9 cellular contexts compared by ENCODE assay signal in the genomic region with DNA sequence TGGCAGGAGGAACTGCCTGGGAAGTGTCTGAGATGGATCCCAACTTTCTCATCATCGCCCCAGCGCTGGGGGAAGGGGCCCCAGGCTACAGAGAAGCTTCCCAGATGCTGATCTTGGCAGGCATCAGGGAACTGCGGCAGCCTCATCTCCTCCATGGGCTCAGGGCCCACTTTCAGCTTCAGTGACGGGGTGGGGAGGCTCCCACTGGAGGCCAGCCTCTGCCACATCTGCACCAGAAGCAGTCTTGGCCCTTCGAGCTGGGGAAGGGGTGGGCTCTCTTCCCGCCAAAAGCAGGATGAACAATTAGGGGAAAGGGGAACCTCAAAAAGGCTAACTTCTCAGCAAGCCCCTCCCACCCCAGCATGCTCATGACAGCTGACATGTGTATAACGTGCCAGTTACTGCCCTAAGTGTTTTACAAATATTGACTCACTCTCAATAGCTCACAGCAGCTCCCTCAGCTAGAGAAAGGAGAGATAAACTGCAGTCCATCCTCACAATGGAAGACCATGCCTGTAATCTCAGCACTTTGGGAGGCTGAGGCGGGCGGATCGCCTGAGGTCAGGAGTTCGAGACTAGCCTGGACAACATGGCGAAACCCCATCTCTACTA. TPM values are rescaled to one million over a fixed set of nuclear protein-coding genes. Genes with fewer than 3 reads are reported as not detected.
DNase-seq lines count a peak whose midpoint lies in the region; ATAC-seq, FAIRE-seq and TF ChIP-seq lines count a peak whose summit lies in the region.
"Had no signal": no experiment of that assay in that cellular context is flagged by ENCODE, and none has a peak within 500 bp of the region (broad histone marks: within the 10 kb centered on the region; RNA-seq: fewer than 3 reads in every experiment).

No MANE protein-coding gene starts in this region.

- peak; percentile 61 for FAIRE-seq in GM19239 (lab: Jason Lieb, UNC)

- H3K9ac ChIP-seq in skeletal muscle tissue (ENCODE audit: low read depth in 1 of 3, low read length in 3 of 3), result no peak overlapping the region

- no peaks in the 10 kb centered on the region for H3K27me3 ChIP-seq in skeletal muscle tissue (ENCODE audit: control insufficient read depth in 3 of 3, insufficient read depth in 3 of 3, low read length in 3 of 3)
- H3K27me3 ChIP-seq: SJSA1 had no signal

- H3K27ac ChIP-seq in skeletal muscle tissue (ENCODE audit: low read depth, low read length), result peak overlapping the region; percentile 66
- H3K27ac ChIP-seq: SJSA1 had no signal

- DNase-seq in GM19239 (ENCODE audit: insufficient read length, low spot score) (no peak), NCI-H69 (lab: John Stamatoyannopoulos, UW) (peak; percentile 96), fibroblast of the aortic adventitia (ENCODE audit: low read depth) (peak; percentile 97), HK-2 (ENCODE audit: unreplicated experiment) (no peak)
- no peak for DNase-seq in activated CD8-positive, alpha-beta memory T cell treated with anti-CD3 and anti-CD28 coated beads for 24 hours
- no peak for DNase-seq in activated CD8-positive, alpha-beta memory T cell treated with anti-CD3 and anti-CD28 coated beads, Interleukin-2, amount 50 U/mL, for 48 hours

- ATAC-seq in GM21360 (IDR thresholded peaks at IDR 0.05; ENCODE audit: unreplicated experiment), result no peak

- no peak overlapping the region for H3K4me3 ChIP-seq in fibroblast of the aortic adventitia (ENCODE audit: low read depth, low read length)
- H3K4me3 ChIP-seq in skeletal muscle tissue (ENCODE audit: low read length in 3 of 3), result no peak overlapping the region
- H3K4me3 ChIP-seq: SJSA1 had no signal

- no peaks in the 10 kb centered on the region for H3K9me3 ChIP-seq in skeletal muscle tissue (ENCODE audit: control insufficient read depth in 3 of 3, low read length in 3 of 3)
- H3K9me3 ChIP-seq: SJSA1 had no signal

- H3K36me3 ChIP-seq in skeletal muscle tissue (ENCODE audit: control insufficient read depth in 3 of 3, insufficient read depth in 3 of 3, low read length in 3 of 3), result no peaks in the 10 kb centered on the region
- H3K36me3 ChIP-seq: SJSA1 had no signal

- H3K4me1 ChIP-seq in skeletal muscle tissue (ENCODE audit: control insufficient read depth in 3 of 3, insufficient read depth in 3 of 3, low read length in 3 of 3), result peaks cover 0 to 9% (median 6%) of the 10 kb centered on the region in 3 donors

- TF ChIP-seq CTCF in fibroblast of the aortic adventitia (IDR thresholded peaks at IDR 0.05; ENCODE audit: insufficient read depth, low read length), result no peak

RNA-seq across cellular contexts. Expression of a gene that starts 7.1 kb away (rescaled TPM):
- total RNA-seq in fibroblast of the aortic adventitia (ENCODE audit: low replicate concordance) (9.7 and 44.6 TPM in 2 replicates), skeletal muscle tissue (9.9 TPM)

RNA-seq across cellular contexts. Expression of a gene that starts 13.7 kb away (rescaled TPM):
- total RNA-seq in fibroblast of the aortic adventitia (ENCODE audit: low replicate concordance) (23.1 and 33.9 TPM in 2 replicates), skeletal muscle tissue (7.8 TPM)

RNA-seq across cellular contexts. Expression of a gene that starts 32.6 kb away (rescaled TPM):
- total RNA-seq in fibroblast of the aortic adventitia (ENCODE audit: low replicate concordance) (6.5 and 45.7 TPM in 2 replicates), skeletal muscle tissue (6.8 TPM)

RNA-seq across cellular contexts. Expression of a gene that starts 43.5 kb away (rescaled TPM):
- total RNA-seq in fibroblast of the aortic adventitia (ENCODE audit: low replicate concordance) (72.9 and 116 TPM in 2 replicates), skeletal muscle tissue (25.6 TPM)

RNA-seq across cellular contexts. Expression of a gene that starts 48.5 kb away (rescaled TPM):
- total RNA-seq in fibroblast of the aortic adventitia (ENCODE audit: low replicate concordance), result 0.27 and 0.98 TPM in 2 replicates
- total RNA-seq in skeletal muscle tissue, result 2.6 TPM
- total RNA-seq: SJSA1 had no signal

Comparison
In these comparisons a context has a peak if more than half of its experiments do, and no peak if none do; other contexts are left out.
1. DNase-seq: peak in NCI-H69 (single experiment) and fibroblast of the aortic adventitia (single experiment); none in GM19239 (single experiment), activated CD8-positive, alpha-beta memory T cell treated with anti-CD3 and anti-CD28 coated beads for 24 hours (single experiment), activated CD8-positive, alpha-beta memory T cell treated with anti-CD3 and anti-CD28 coated beads, Interleukin-2, amount 50 U/mL, for 48 hours (single experiment) and HK-2 (single experiment).